Comparison of ENCODE assay signal across 17 cellular contexts in the genomic region with DNA sequence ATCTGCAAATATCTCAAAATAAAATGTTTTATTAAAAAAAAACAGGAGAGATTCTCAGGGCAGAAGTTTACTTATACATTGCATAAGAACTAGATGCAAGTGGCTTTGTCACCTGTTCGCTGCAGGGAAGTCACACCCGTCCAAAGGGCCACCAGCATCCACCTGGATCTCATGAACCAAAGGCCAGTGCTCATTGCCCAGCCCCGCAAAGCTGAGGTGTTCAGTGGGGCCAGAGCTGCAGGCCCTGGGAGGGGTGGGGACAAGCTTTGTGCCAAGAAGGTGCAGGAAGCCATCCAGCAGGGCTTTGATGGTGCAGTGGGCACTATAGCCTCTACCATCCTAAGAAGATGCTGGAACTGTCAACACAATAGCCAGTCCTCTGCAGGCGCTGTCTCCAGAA. TPM values are rescaled to one million over a fixed set of nuclear protein-coding genes. Genes with fewer than 3 reads are reported as not detected.
A peak's percentile ranks its signal among the peaks of the same experiment; 100 is the strongest.
DNase-seq lines count a peak whose midpoint lies in the region; ATAC-seq, FAIRE-seq and TF ChIP-seq lines count a peak whose summit lies in the region.
"Had no signal": no experiment of that assay in that cellular context is flagged by ENCODE, and none has a peak within 500 bp of the region (broad histone marks: within the 10 kb centered on the region; RNA-seq: fewer than 3 reads in every experiment).

No MANE protein-coding gene starts in this region.

- TF ChIP-seq POLR2A in vagina (IDR thresholded peaks at IDR 0.05): no peak

- FAIRE-seq in HTR-8/SVneo (lab: Jason Lieb, UNC): no peak

- ATAC-seq in DND-41 (ENCODE audit: insufficient read depth, low read depth): no peak
- ATAC-seq in activated T-cell treated with anti-CD3 and anti-CD28 coated beads, Interleukin-2, amount 50 U/mL, for 72 hours (replicated peaks in 1 of 2): no peak
- ATAC-seq: GM23338, HCT116 had no signal

- intact Hi-C loops in dendritic cell treated with granulocyte-macrophage colony-stimulating factor and Interleukin-4, amounts not matched to agents 40 ng/mL and 50 ng/mL, for 4 days (cut with micrococcal nuclease): loop anchor here (2.0 kb wide), 1 partner anchor 15 kb away; the partner anchor contains the start of gene CD93
- intact Hi-C loops in vagina (cut with DNase I): no loop called here

- H3K9me3 ChIP-seq in DND-41 (ENCODE audit: insufficient read depth, low read length, severe bottlenecking): no peaks in the 10 kb centered on the region
- H3K9me3 ChIP-seq in neutrophil: no peaks in the 10 kb centered on the region
- H3K9me3 ChIP-seq in vagina: no peaks in the 10 kb centered on the region

- H3K27ac ChIP-seq in DND-41 (ENCODE audit: low read length): no peak overlapping the region
- H3K27ac ChIP-seq in neutrophil: peak overlapping the region; percentile 96
- H3K27ac ChIP-seq in vagina: peak overlapping the region; percentile 42

- no peaks in the 10 kb centered on the region for H3K36me3 ChIP-seq in DND-41 (ENCODE audit: insufficient read depth, low read length)
- no peaks in the 10 kb centered on the region for H3K36me3 ChIP-seq in neutrophil
- no peaks in the 10 kb centered on the region for H3K36me3 ChIP-seq in vagina

- H2AFZ ChIP-seq in DND-41 (ENCODE audit: low read depth, low read length): 0 out of 2 replicates have a peak overlapping the region, but pooled peaks have one; percentile 15
- H2AFZ ChIP-seq: GM23338 had no signal

- H3K4me1 Mint-ChIP-seq in dendritic cell treated with granulocyte-macrophage colony-stimulating factor and Interleukin-4, amounts not matched to agents 40 ng/mL and 50 ng/mL, for 4 days (ENCODE audit: low read depth): peaks cover 85% of the 10 kb centered on the region
- no peaks in the 10 kb centered on the region for H3K4me1 Mint-ChIP-seq in activated T-cell treated with anti-CD3 and anti-CD28 coated beads, Interleukin-2, amount 50 U/mL, for 72 hours (ENCODE audit: low read depth)
- H3K4me1 Mint-ChIP-seq: B cell; CD4-positive, CD25-positive, alpha-beta regulatory T cell; CD8-positive, alpha-beta memory T cell had no signal

- H3K27me3 ChIP-seq in DND-41 (ENCODE audit: insufficient read depth, low read length, poor library complexity) (no peaks in the 10 kb centered on the region), neutrophil (peaks cover 2% of the 10 kb centered on the region), vagina (no peaks in the 10 kb centered on the region)

- no peak overlapping the region for H3K9ac ChIP-seq in DND-41 (ENCODE audit: low read depth, low read length)

- H3K79me2 ChIP-seq in DND-41 (ENCODE audit: insufficient read depth, low read length): no peaks in the 10 kb centered on the region

- H3K36me3 Mint-ChIP-seq in dendritic cell treated with granulocyte-macrophage colony-stimulating factor and Interleukin-4, amounts not matched to agents 40 ng/mL and 50 ng/mL, for 4 days (ENCODE audit: low read depth): no peaks in the 10 kb centered on the region
- no peaks in the 10 kb centered on the region for H3K36me3 Mint-ChIP-seq in activated T-cell treated with anti-CD3 and anti-CD28 coated beads, Interleukin-2, amount 50 U/mL, for 72 hours (ENCODE audit: insufficient read depth in 2 of 2)
- H3K36me3 Mint-ChIP-seq: CD4-positive, CD25-positive, alpha-beta regulatory T cell; CD8-positive, alpha-beta memory T cell had no signal

- DNase-seq in DND-41 (no peak), vagina (ENCODE audit: extremely low spot score in 2 of 2) (no peak), HTR-8/SVneo (ENCODE audit: insufficient read length, low spot score) (no peak), HT-29 (ENCODE audit: low spot score) (no peak)
- no peak for DNase-seq in activated T-cell treated with anti-CD3 and anti-CD28 coated beads, Interleukin-2, amount 50 U/mL, for 72 hours
- DNase-seq: C1 segment of cervical spinal cord; CD4-positive, CD25-positive, alpha-beta regulatory T cell; CD8-positive, alpha-beta memory T cell; COR-L47; GDM1; H7 had no signal

- H3K27ac Mint-ChIP-seq in dendritic cell treated with granulocyte-macrophage colony-stimulating factor and Interleukin-4, amounts not matched to agents 40 ng/mL and 50 ng/mL, for 4 days: peak overlapping the region; percentile 82
- H3K27ac Mint-ChIP-seq in activated T-cell treated with anti-CD3 and anti-CD28 coated beads, Interleukin-2, amount 50 U/mL, for 72 hours: no peak overlapping the region
- H3K27ac Mint-ChIP-seq: B cell; CD4-positive, CD25-positive, alpha-beta regulatory T cell; CD8-positive, alpha-beta memory T cell; GM23338 had no signal

- no peaks in the 10 kb centered on the region for H4K20me1 ChIP-seq in DND-41 (ENCODE audit: insufficient read depth, low read length)

- H3K4me3 ChIP-seq in DND-41 (ENCODE audit: low read depth in 1 of 2, low read length in 2 of 2) (no peak overlapping the region), neutrophil (ENCODE audit: low read depth in 1 of 2, low read length in 1 of 2) (no peak overlapping the region), vagina (no peak overlapping the region)
- H3K4me3 ChIP-seq: GM23338 had no signal

- H3K4me1 ChIP-seq in DND-41 (ENCODE audit: insufficient read depth, low read length) (no peaks in the 10 kb centered on the region), neutrophil (ENCODE audit: control insufficient read depth in 1 of 2, insufficient read depth in 1 of 2, low read depth in 1 of 2, low read length in 1 of 2) (peaks cover 56% of the 10 kb centered on the region in 2 experiments), vagina (peaks cover 63% of the 10 kb centered on the region)

- no peaks in the 10 kb centered on the region for H3K27me3 Mint-ChIP-seq in dendritic cell treated with granulocyte-macrophage colony-stimulating factor and Interleukin-4, amounts not matched to agents 40 ng/mL and 50 ng/mL, for 4 days
- no peaks in the 10 kb centered on the region for H3K27me3 Mint-ChIP-seq in activated T-cell treated with anti-CD3 and anti-CD28 coated beads, Interleukin-2, amount 50 U/mL, for 72 hours (ENCODE audit: low read depth)

- H3K9me3 Mint-ChIP-seq in dendritic cell treated with granulocyte-macrophage colony-stimulating factor and Interleukin-4, amounts not matched to agents 40 ng/mL and 50 ng/mL, for 4 days: no peaks in the 10 kb centered on the region
- H3K9me3 Mint-ChIP-seq in activated T-cell treated with anti-CD3 and anti-CD28 coated beads, Interleukin-2, amount 50 U/mL, for 72 hours: no peaks in the 10 kb centered on the region
- H3K9me3 Mint-ChIP-seq: CD8-positive, alpha-beta memory T cell; GM23338 had no signal

- H3K4me2 ChIP-seq in DND-41 (ENCODE audit: insufficient read depth, low read length): no peak overlapping the region
- H3K4me2 ChIP-seq: GM23338 had no signal

- no peak overlapping the region for H3K4me3 Mint-ChIP-seq in dendritic cell treated with granulocyte-macrophage colony-stimulating factor and Interleukin-4, amounts not matched to agents 40 ng/mL and 50 ng/mL, for 4 days
- no peak overlapping the region for H3K4me3 Mint-ChIP-seq in activated T-cell treated with anti-CD3 and anti-CD28 coated beads, Interleukin-2, amount 50 U/mL, for 72 hours
- H3K4me3 Mint-ChIP-seq: B cell; CD4-positive, CD25-positive, alpha-beta regulatory T cell; CD8-positive, alpha-beta memory T cell; GM23338 had no signal

- TF ChIP-seq CTCF in DND-41 (IDR thresholded peaks at IDR 0.05; ENCODE audit: borderline replicate concordance, extremely low read depth, low read length, poor library complexity, severe bottlenecking) (no peak), neutrophil (IDR thresholded peaks at IDR 0.05) (no peak), vagina (IDR thresholded peaks at IDR 0.05) (no peak)

RNA-seq across cellular contexts. Expression of gene CD93, which starts 15.6 kb away (rescaled TPM):
- 45.4 TPM for total RNA-seq in vagina
- 1 to 10 TPM in 1 of 2 donors, under 1 TPM in 1; 0.36 to 2.0 TPM for total RNA-seq in activated T-cell treated with anti-CD3 and anti-CD28 coated beads, Interleukin-2, amount 50 U/mL, for 72 hours
- total RNA-seq in HT-29 (2014; rRNA removed; shearing (Covaris generic)): not detected in 2 replicates
- total RNA-seq: A172, GM23338 had no signal

RNA-seq across cellular contexts. Expression of gene THBD, which starts 52.2 kb away (rescaled TPM):
- 76.9 TPM for total RNA-seq in vagina
- not detected for total RNA-seq in activated T-cell treated with anti-CD3 and anti-CD28 coated beads, Interleukin-2, amount 50 U/mL, for 72 hours
- total RNA-seq in HT-29 (2014; rRNA removed; shearing (Covaris generic)): not detected in 2 replicates
- total RNA-seq: B cell; CD4-positive, CD25-positive, alpha-beta regulatory T cell had no signal

Comparison
In these comparisons a context has a peak if more than half of its experiments do, and no peak if none do; other contexts are left out.
1. RNA of gene CD93, which starts 15.6 kb away (total RNA-seq): 45.4 TPM in vagina (single experiment); 0.36 to 2.0 TPM in activated T-cell treated with anti-CD3 and anti-CD28 coated beads, Interleukin-2, amount 50 U/mL, for 72 hours and not detected in HT-29; every median in the first group is over 10 times any median in the second.
2. RNA of gene THBD, which starts 52.2 kb away (total RNA-seq): 76.9 TPM in vagina (single experiment); not detected in activated T-cell treated with anti-CD3 and anti-CD28 coated beads, Interleukin-2, amount 50 U/mL, for 72 hours and not detected in HT-29; every median in the first group is over 10 times any median in the second.